In genomic region chr5:161687316-161687715, GRCh38 we compare ENCODE assay signal across 34 cellular contexts. TPM values are rescaled to one million over a fixed set of nuclear protein-coding genes. Genes with fewer than 3 reads are reported as not detected.
DNase-seq lines count a peak whose midpoint lies in the region; TF ChIP-seq lines count a peak whose summit lies in the region.
"Had no signal": no experiment of that assay in that cellular context is flagged by ENCODE, and none has a peak within 500 bp of the region (broad histone marks: within the 10 kb centered on the region; RNA-seq: fewer than 3 reads in every experiment).

No MANE protein-coding gene starts in this region.

- no peaks in the 10 kb centered on the region for H3K36me3 ChIP-seq in right atrium auricular region
- H3K36me3 ChIP-seq: BE2C; BLaER1; BLaER1 treated with 17β-estradiol and CSF1 and Interleukin-3, amounts not matched to agents 10 nM and 100 nM had no signal

- DNase-seq in G401 (ENCODE audit: low spot score) (peak; percentile 87), cerebellar cortex (ENCODE audit: low spot score) (peak; percentile 83), cerebellum (ENCODE audit: low spot score) (peak; percentile 42), erythroblast (lab: John Stamatoyannopoulos, UW) (no peak), HK-2 (ENCODE audit: unreplicated experiment) (no peak), right atrium auricular region (ENCODE audit: low spot score) (no peak)
- DNase-seq: 8988T; ACHN; AML-193; BE2C; Caco-2; Calu3; CD4-positive, alpha-beta memory T cell; CD4-positive, alpha-beta T cell; CD4-positive, CD25-positive, alpha-beta regulatory T cell; CD8-positive, alpha-beta memory T cell; CD8-positive, alpha-beta T cell; COR-L47; DMS 273 treated with DMSO at 0.1 percent for 48 hours; DMS153; DMS53; DMS79; DMS79 treated with DMSO at 0.1 percent for 48 hours; DND-41; EL had no signal

- no peak for TF ChIP-seq CTCF in right atrium auricular region (IDR thresholded peaks at IDR 0.05)

- in situ Hi-C loops in G401 (cut with HindIII; ENCODE audit: low sequenced_read_pairs), result no loop called here

- no peaks in the 10 kb centered on the region for H3K27me3 ChIP-seq in right atrium auricular region
- H3K27me3 ChIP-seq: BE2C; BLaER1; BLaER1 treated with 17β-estradiol and CSF1 and Interleukin-3, amounts not matched to agents 10 nM and 100 nM had no signal

- H3K27ac ChIP-seq in right atrium auricular region, result no peak overlapping the region
- H3K27ac ChIP-seq: 22Rv1; A549; BLaER1; BLaER1 treated with 17β-estradiol and CSF1 and Interleukin-3, amounts not matched to agents 10 nM and 100 nM; C4-2B had no signal

- no peak for TF ChIP-seq POLR2A in erythroblast (IDR thresholded peaks at IDR 0.05; ENCODE audit: low read length)

- peaks cover 0 to 4% of the 10 kb centered on the region in 2 donors for H3K9me3 ChIP-seq in right atrium auricular region
- H3K9me3 ChIP-seq: A549; BE2C; BLaER1; BLaER1 treated with 17β-estradiol and CSF1 and Interleukin-3, amounts not matched to agents 10 nM and 100 nM; Caco-2 had no signal

- no peaks in the 10 kb centered on the region for H3K4me1 ChIP-seq in right atrium auricular region
- H3K4me1 ChIP-seq: A549; BE2C; BLaER1; BLaER1 treated with 17β-estradiol and CSF1 and Interleukin-3, amounts not matched to agents 10 nM and 100 nM; Caco-2 had no signal

- no peak overlapping the region for H3K4me3 ChIP-seq in right atrium auricular region
- H3K4me3 ChIP-seq: A549; BLaER1; BLaER1 treated with 17β-estradiol and CSF1 and Interleukin-3, amounts not matched to agents 10 nM and 100 nM had no signal

RNA-seq across cellular contexts. Expression of gene GABRA6, which starts 1.8 kb away (rescaled TPM):
- not detected in 2 replicates for total RNA-seq in G401 (2014; rRNA removed; shearing (Covaris generic))
- 4.4 TPM for total RNA-seq in cerebellum
- total RNA-seq in right atrium auricular region, result not detected
- total RNA-seq: A172; A673; B cell; Caco-2; Calu3; CD4-positive, alpha-beta memory T cell; CD4-positive, alpha-beta T cell; CD4-positive, CD25-positive, alpha-beta regulatory T cell; CD8-positive, alpha-beta memory T cell; CD8-positive, alpha-beta T cell; Daoy had no signal

Comparison
In these comparisons a context has a peak if more than half of its experiments do, and no peak if none do; other contexts are left out.
1. DNase-seq: peak in G401 (single experiment), cerebellar cortex (single experiment) and cerebellum (single experiment); none in erythroblast (0 of 2), HK-2 (single experiment) and right atrium auricular region (single experiment).